9 cellular contexts compared by ENCODE assay signal in the genomic region with DNA sequence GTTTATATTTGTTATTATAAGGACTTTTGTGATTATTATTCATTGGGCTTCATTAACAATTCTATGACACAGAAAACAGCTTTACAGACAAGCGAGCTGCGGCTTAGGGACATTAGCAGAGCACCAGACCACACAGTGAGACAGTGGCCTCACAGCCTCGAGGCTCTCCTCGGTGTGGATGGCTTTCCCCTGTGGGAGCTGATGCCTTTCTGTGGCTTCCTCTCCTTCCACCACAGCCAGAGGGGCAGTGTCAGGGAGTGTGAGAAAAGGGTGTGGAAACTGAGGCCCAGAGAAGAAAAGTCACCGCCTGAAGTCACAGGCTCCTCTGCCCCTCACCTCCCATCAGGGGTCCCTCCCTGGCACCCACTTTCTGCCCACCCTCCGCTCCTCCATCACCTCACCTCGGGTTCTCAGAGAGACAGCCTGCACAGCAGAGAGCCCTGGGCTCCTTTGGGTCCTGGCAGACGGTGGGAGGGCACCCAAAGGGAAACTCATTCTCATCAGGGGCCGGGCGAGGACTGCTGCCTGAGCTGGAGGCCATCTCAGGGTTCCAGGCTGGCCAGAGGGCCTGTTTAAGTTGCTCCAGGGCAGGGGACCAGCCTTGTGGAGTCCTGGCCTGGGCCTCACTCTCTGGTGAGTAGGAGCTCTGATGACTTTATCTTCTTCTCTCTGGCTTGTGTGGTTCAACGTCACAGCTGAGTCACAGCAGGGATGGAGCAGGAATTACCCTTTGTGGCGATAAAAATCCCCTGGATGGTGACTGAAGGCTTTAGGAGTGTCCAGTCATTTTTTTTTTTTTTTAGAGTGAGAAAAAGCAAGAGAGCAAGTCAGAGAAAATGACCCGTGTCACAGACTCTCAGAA. TPM values are rescaled to one million over a fixed set of nuclear protein-coding genes. Genes with fewer than 3 reads are reported as not detected.
DNase-seq lines count a peak whose midpoint lies in the region; ATAC-seq and TF ChIP-seq lines count a peak whose summit lies in the region.
"Had no signal": no experiment of that assay in that cellular context is flagged by ENCODE, and none has a peak within 500 bp of the region (broad histone marks: within the 10 kb centered on the region; RNA-seq: fewer than 3 reads in every experiment).

No MANE protein-coding gene starts in this region.

- H3K27ac Mint-ChIP-seq in HFFc6, result peak overlapping the region; percentile 88
- peak overlapping the region; percentile 95 for H3K27ac Mint-ChIP-seq in activated naive CD8-positive, alpha-beta T cell treated with anti-CD3 and anti-CD28 coated beads, Interleukin-2, amount 50 U/mL, for 24 hours
- H3K27ac Mint-ChIP-seq in memory B cell, result peak overlapping the region; percentile 96

- H3K27ac ChIP-seq in RWPE2 (ENCODE audit: poor library complexity, severe bottlenecking), result no peak overlapping the region
- H3K27ac ChIP-seq: SK-N-MC had no signal

- DNase-seq in HFFc6, result peak; percentile 92
- no peak for DNase-seq in RWPE2 (ENCODE audit: low spot score)
- peak; percentile 87 for DNase-seq in activated naive CD8-positive, alpha-beta T cell treated with anti-CD3 and anti-CD28 coated beads, Interleukin-2, amount 50 U/mL, for 24 hours
- DNase-seq in memory B cell (ENCODE audit: low spot score in 2 of 2), result no peak
- peak; percentile 85 for DNase-seq in stimulated activated naive CD4-positive, alpha-beta T cell treated with Interleukin-2 at 50 U/mL for 16 hours (lab: John Stamatoyannopoulos, UW)
- DNase-seq in GM19238 (ENCODE audit: insufficient read length, low spot score), result no peak
- DNase-seq in NCI-H82 treated with DMSO at 0.1 percent for 48 hours (lab: John Stamatoyannopoulos, UW; ENCODE audit: unreplicated experiment), result no peak

- TF ChIP-seq CTCF in HFFc6 (IDR thresholded peaks at IDR 0.05) (no peak), RWPE2 (IDR thresholded peaks at IDR 0.05; ENCODE audit: poor library complexity, severe bottlenecking) (no peak)

- H3K9me3 Mint-ChIP-seq in HFFc6 (no peaks in the 10 kb centered on the region), memory B cell (no peaks in the 10 kb centered on the region)
- no peaks in the 10 kb centered on the region for H3K9me3 Mint-ChIP-seq in activated naive CD8-positive, alpha-beta T cell treated with anti-CD3 and anti-CD28 coated beads, Interleukin-2, amount 50 U/mL, for 24 hours

- H3K4me3 Mint-ChIP-seq in HFFc6 (peak overlapping the region; percentile 39), memory B cell (peak overlapping the region; percentile 58)
- H3K4me3 Mint-ChIP-seq in activated naive CD8-positive, alpha-beta T cell treated with anti-CD3 and anti-CD28 coated beads, Interleukin-2, amount 50 U/mL, for 24 hours, result peak overlapping the region; percentile 90

- H3K36me3 ChIP-seq in RWPE2 (ENCODE audit: low read depth), result no peaks in the 10 kb centered on the region

- H3K9me3 ChIP-seq in RWPE2 (ENCODE audit: severe bottlenecking), result no peaks in the 10 kb centered on the region

- H3K4me3 ChIP-seq in RWPE2 (ENCODE audit: severe bottlenecking), result no peak overlapping the region
- H3K4me3 ChIP-seq: SK-N-MC had no signal

- no peaks in the 10 kb centered on the region for H3K27me3 ChIP-seq in RWPE2 (ENCODE audit: insufficient read depth, poor library complexity, severe bottlenecking)

- TF ChIP-seq POLR2A in GM10847 (IDR thresholded peaks at IDR 0.05; ENCODE audit: extremely low read depth, insufficient read length), result peak; percentile 89

- peaks cover 5% of the 10 kb centered on the region for H3K4me1 ChIP-seq in RWPE2 (ENCODE audit: insufficient read depth, poor library complexity, severe bottlenecking)

- H3K4me1 Mint-ChIP-seq in HFFc6 (ENCODE audit: low read depth), result peaks cover 45% of the 10 kb centered on the region
- peaks cover 74% of the 10 kb centered on the region for H3K4me1 Mint-ChIP-seq in activated naive CD8-positive, alpha-beta T cell treated with anti-CD3 and anti-CD28 coated beads, Interleukin-2, amount 50 U/mL, for 24 hours
- peaks cover 47% of the 10 kb centered on the region for H3K4me1 Mint-ChIP-seq in memory B cell

- ATAC-seq in RWPE2 (ENCODE audit: low read depth) (peak; percentile 21; the same call in 1 of the 3 replicates), memory B cell (ENCODE audit: low read depth) (peak; percentile 46)
- ATAC-seq in activated naive CD8-positive, alpha-beta T cell treated with anti-CD3 and anti-CD28 coated beads, Interleukin-2, amount 50 U/mL, for 24 hours, result peak; percentile 71

- H3K27me3 Mint-ChIP-seq in HFFc6 (ENCODE audit: insufficient read depth) (no peaks in the 10 kb centered on the region; the same call in 1 of the 2 replicates), memory B cell (no peaks in the 10 kb centered on the region)
- no peaks in the 10 kb centered on the region for H3K27me3 Mint-ChIP-seq in activated naive CD8-positive, alpha-beta T cell treated with anti-CD3 and anti-CD28 coated beads, Interleukin-2, amount 50 U/mL, for 24 hours

- H3K36me3 Mint-ChIP-seq in HFFc6 (ENCODE audit: low read depth) (no peaks in the 10 kb centered on the region), memory B cell (peaks cover 2% of the 10 kb centered on the region)
- H3K36me3 Mint-ChIP-seq in activated naive CD8-positive, alpha-beta T cell treated with anti-CD3 and anti-CD28 coated beads, Interleukin-2, amount 50 U/mL, for 24 hours (ENCODE audit: low read depth), result peaks cover 56% of the 10 kb centered on the region

RNA-seq across cellular contexts. Expression of a gene that starts 0.8 kb away (rescaled TPM):
- total RNA-seq in HFFc6 (2021; fragmentation: NEBNext Ultra II Directional; extraction: Animal tissue kit (Norgen Biotek cat#: 25700)), result 1 to 10 TPM in 1 of 6 experiments, under 1 TPM in 5; 0.54 to 1.0 (median 0.87) TPM

RNA-seq across cellular contexts. Expression of a gene that starts 48.8 kb away (rescaled TPM):
- 10 to 100 TPM; 49.1 to 83.4 (median 75.7) TPM for total RNA-seq in HFFc6 (2021; fragmentation: NEBNext Ultra II Directional; extraction: Animal tissue kit (Norgen Biotek cat#: 25700))

Comparison
In these comparisons a context has a peak if more than half of its experiments do, and no peak if none do; other contexts are left out.
1. DNase-seq: peak in HFFc6 (single experiment), activated naive CD8-positive, alpha-beta T cell treated with anti-CD3 and anti-CD28 coated beads, Interleukin-2, amount 50 U/mL, for 24 hours (single experiment) and stimulated activated naive CD4-positive, alpha-beta T cell treated with Interleukin-2 at 50 U/mL for 16 hours (single experiment); none in RWPE2 (single experiment), memory B cell (0 of 2), GM19238 (single experiment) and NCI-H82 treated with DMSO at 0.1 percent for 48 hours (single experiment).
2. H3K4me3 Mint-ChIP-seq: peak in every context shown above with its lines; median percentile 90 in activated naive CD8-positive, alpha-beta T cell treated with anti-CD3 and anti-CD28 coated beads, Interleukin-2, amount 50 U/mL, for 24 hours; 58 in memory B cell; 39 in HFFc6.
3. ATAC-seq: peak in every context shown above with its lines; median percentile 71 in activated naive CD8-positive, alpha-beta T cell treated with anti-CD3 and anti-CD28 coated beads, Interleukin-2, amount 50 U/mL, for 24 hours; 46 in memory B cell; 21 in RWPE2.
4. Peak in every context shown above with its lines, with median percentiles within 50 percentile points of each other: H3K27ac Mint-ChIP-seq.